8 cellular contexts compared by ENCODE assay signal in the genomic region with DNA sequence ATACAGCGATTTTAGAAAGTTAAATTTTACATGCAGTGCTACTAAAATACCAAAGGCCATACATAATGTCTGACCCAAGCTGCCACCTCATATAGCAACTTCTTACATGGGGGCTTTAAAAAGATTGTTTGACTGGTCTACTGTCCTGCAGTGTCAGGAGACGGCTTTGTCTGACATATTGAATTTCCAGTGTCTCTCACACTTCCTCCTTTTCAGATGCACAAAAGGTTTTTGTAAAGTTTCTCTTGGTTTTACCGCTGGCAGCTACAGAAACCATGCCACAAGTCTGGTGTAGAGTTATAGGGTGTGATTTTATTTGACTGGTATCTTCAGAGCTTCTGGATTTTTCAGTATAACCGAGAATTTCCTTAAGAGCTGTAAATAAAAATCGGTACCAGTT. TPM values are rescaled to one million over a fixed set of nuclear protein-coding genes. Genes with fewer than 3 reads are reported as not detected.
DNase-seq lines count a peak whose midpoint lies in the region; ATAC-seq and TF ChIP-seq lines count a peak whose summit lies in the region.

No MANE protein-coding gene starts in this region.

- no peaks in the 10 kb centered on the region for H3K9me3 Mint-ChIP-seq in MCF 10A (ENCODE audit: unreplicated experiment)
- H3K9me3 Mint-ChIP-seq in activated T-helper 2 cell treated with anti-CD3 and anti-CD28 coated beads, Interferon-gamma antibody, Interleukin-2, Interleukin-4, amounts not matched to agents 10 μg/mL and 5 μg/mL and 100 μg/mL, durations not matched to agents 14 hours and 24 hours and 36 hours = no peaks in the 10 kb centered on the region

- no peak for TF ChIP-seq EP300 in upper lobe of left lung (IDR thresholded peaks at IDR 0.05)

- H3K27me3 ChIP-seq in breast epithelium (no peaks in the 10 kb centered on the region), lower lobe of right lung (ENCODE audit: low read depth) (peaks cover 17% of the 10 kb centered on the region), upper lobe of left lung (peaks cover 0 to 2% (median 0%) of the 10 kb centered on the region in 4 donors)

- TF ChIP-seq POLR2A in breast epithelium (IDR thresholded peaks at IDR 0.05) = no peak
- no peak for TF ChIP-seq POLR2A in upper lobe of left lung (IDR thresholded peaks at IDR 0.05)

- no peak for ATAC-seq in lower lobe of right lung
- ATAC-seq in upper lobe of left lung (ENCODE audit: low FRiP score in 2 of 2) = no peak
- ATAC-seq in GM21737 (IDR thresholded peaks at IDR 0.05; ENCODE audit: unreplicated experiment) = no peak
- no peak for ATAC-seq in HG02610 (IDR thresholded peaks at IDR 0.05; ENCODE audit: unreplicated experiment)

- H3K36me3 Mint-ChIP-seq in MCF 10A (ENCODE audit: insufficient read depth, unreplicated experiment) = peaks cover 12% of the 10 kb centered on the region
- no peaks in the 10 kb centered on the region for H3K36me3 Mint-ChIP-seq in activated T-helper 2 cell treated with anti-CD3 and anti-CD28 coated beads, Interferon-gamma antibody, Interleukin-2, Interleukin-4, amounts not matched to agents 10 μg/mL and 5 μg/mL and 100 μg/mL, durations not matched to agents 14 hours and 24 hours and 36 hours (ENCODE audit: low read depth)

- TF ChIP-seq CTCF in MCF 10A (IDR thresholded peaks at IDR 0.05; ENCODE audit: unreplicated experiment) (no peak), breast epithelium (IDR thresholded peaks at IDR 0.05) (no peak), lower lobe of right lung (IDR thresholded peaks at IDR 0.05) (no peak), upper lobe of left lung (IDR thresholded peaks at IDR 0.05) (no peak)

- peak overlapping the region in 1 of 2 donors; percentile 90 for H3K27ac ChIP-seq in breast epithelium
- peak overlapping the region; percentile 79 for H3K27ac ChIP-seq in lower lobe of right lung
- H3K27ac ChIP-seq in upper lobe of left lung = peak overlapping the region; percentile 75 to 91 (median 76)

- H3K27ac Mint-ChIP-seq in MCF 10A (ENCODE audit: low read depth, unreplicated experiment) = no peak overlapping the region
- H3K27ac Mint-ChIP-seq in activated T-helper 2 cell treated with anti-CD3 and anti-CD28 coated beads, Interferon-gamma antibody, Interleukin-2, Interleukin-4, amounts not matched to agents 10 μg/mL and 5 μg/mL and 100 μg/mL, durations not matched to agents 14 hours and 24 hours and 36 hours = no peak overlapping the region

- H3K4me3 Mint-ChIP-seq in MCF 10A (ENCODE audit: unreplicated experiment) = peak overlapping the region; percentile 71
- peak overlapping the region; percentile 72 for H3K4me3 Mint-ChIP-seq in activated T-helper 2 cell treated with anti-CD3 and anti-CD28 coated beads, Interferon-gamma antibody, Interleukin-2, Interleukin-4, amounts not matched to agents 10 μg/mL and 5 μg/mL and 100 μg/mL, durations not matched to agents 14 hours and 24 hours and 36 hours (ENCODE audit: low read depth)

- BruUV-seq in MCF 10A (replicated peaks; lab: Mats Ljungman, UMichigan) = TSS peak; percentile 46

- no peak for DNase-seq in MCF 10A (ENCODE audit: unreplicated experiment)
- DNase-seq in breast epithelium (ENCODE audit: low spot score in 2 of 2) = no peak
- DNase-seq in activated T-helper 2 cell treated with anti-CD3 and anti-CD28 coated beads, Interferon-gamma antibody, Interleukin-2, Interleukin-4, amounts not matched to agents 10 μg/mL and 5 μg/mL and 100 μg/mL, durations not matched to agents 14 hours and 24 hours and 36 hours (ENCODE audit: low spot score) = no peak
- DNase-seq in lower lobe of right lung = no peak
- DNase-seq in upper lobe of left lung = no peak
- no peak for DNase-seq in mesenteric fat pad (ENCODE audit: low spot score)

- intact Hi-C loops in MCF 10A (cut with micrococcal nuclease) = loop anchor here (5.0 kb wide), 1 partner anchor 47 kb away; no protein-coding TSS in a partner anchor
- intact Hi-C loops in breast epithelium (cut with DNase I; ENCODE audit: low total_unique reads) = loop anchor here (10.0 kb wide), 1 partner anchor 109 kb away; no protein-coding TSS in a partner anchor
- intact Hi-C loops in activated T-helper 2 cell treated with anti-CD3 and anti-CD28 coated beads, Interferon-gamma antibody, Interleukin-2, Interleukin-4, amounts not matched to agents 10 μg/mL and 5 μg/mL and 100 μg/mL, durations not matched to agents 14 hours and 24 hours and 36 hours (cut with micrococcal nuclease) = loop anchor here (5.0 kb wide), 1 partner anchor 217 kb away; the partner anchor contains the start of genes CPSF3 and ITGB1BP1
- intact Hi-C loops in lower lobe of right lung (cut with DNase I) = no loop called here

- no peaks in the 10 kb centered on the region for H3K36me3 ChIP-seq in breast epithelium
- H3K36me3 ChIP-seq in lower lobe of right lung = no peaks in the 10 kb centered on the region
- no peaks in the 10 kb centered on the region for H3K36me3 ChIP-seq in upper lobe of left lung

- no peaks in the 10 kb centered on the region for H3K27me3 Mint-ChIP-seq in MCF 10A (ENCODE audit: insufficient read depth, unreplicated experiment)
- peaks cover 60% of the 10 kb centered on the region for H3K27me3 Mint-ChIP-seq in activated T-helper 2 cell treated with anti-CD3 and anti-CD28 coated beads, Interferon-gamma antibody, Interleukin-2, Interleukin-4, amounts not matched to agents 10 μg/mL and 5 μg/mL and 100 μg/mL, durations not matched to agents 14 hours and 24 hours and 36 hours (ENCODE audit: low read depth)

- POLR2A ChIA-PET in MCF 10A (lab: Yijun Ruan, JAX) = interaction anchor here (0.6 to 6.9 kb wide), 16 partner anchors 12 to 176 kb away, joined by 3 to 66 read pairs (median 5); no protein-coding TSS in a partner anchor

- H3K4me3 ChIP-seq in breast epithelium (peak overlapping the region in 1 of 3 donors; percentile 87), lower lobe of right lung (peak overlapping the region; percentile 58), upper lobe of left lung (peak overlapping the region in 1 of 4 donors; percentile 69)

- H3K9me3 ChIP-seq in breast epithelium (no peaks in the 10 kb centered on the region), lower lobe of right lung (no peaks in the 10 kb centered on the region), upper lobe of left lung (no peaks in the 10 kb centered on the region)

- CTCF ChIA-PET in MCF 10A (lab: Yijun Ruan, JAX) = interaction anchor here (0.6 to 5.1 kb wide), 25 partner anchors 10 to 349 kb away, joined by 3 to 25 read pairs (median 5); partner anchors contain the start of genes CPSF3 and ITGB1BP1

- H3K4me1 Mint-ChIP-seq in MCF 10A (ENCODE audit: insufficient read depth, unreplicated experiment) = peaks cover 10% of the 10 kb centered on the region
- peaks cover 3% of the 10 kb centered on the region for H3K4me1 Mint-ChIP-seq in activated T-helper 2 cell treated with anti-CD3 and anti-CD28 coated beads, Interferon-gamma antibody, Interleukin-2, Interleukin-4, amounts not matched to agents 10 μg/mL and 5 μg/mL and 100 μg/mL, durations not matched to agents 14 hours and 24 hours and 36 hours (ENCODE audit: low read depth)

- 56 to 59% methylated on average over 5 of the region's 5 CpGs for WGBS in upper lobe of left lung, 2 donors

- no peaks in the 10 kb centered on the region for H3K4me1 ChIP-seq in breast epithelium
- peaks cover 28% of the 10 kb centered on the region for H3K4me1 ChIP-seq in lower lobe of right lung
- H3K4me1 ChIP-seq in upper lobe of left lung = peaks cover 3 to 32% (median 18%) of the 10 kb centered on the region in 4 donors

RNA-seq across cellular contexts. Expression of gene ASAP2, which starts 1.1 kb away (rescaled TPM):
- 80.8 and 89.5 TPM in 2 replicates for total RNA-seq in MCF 10A (2022)
- 10 to 100 TPM; 14.5 to 24.2 (median 21.0) TPM for total RNA-seq in breast epithelium
- 0.74 and 0.96 TPM in 2 replicates for total RNA-seq in activated T-helper 2 cell treated with anti-CD3 and anti-CD28 coated beads, Interferon-gamma antibody, Interleukin-2, Interleukin-4, amounts not matched to agents 10 μg/mL and 5 μg/mL and 100 μg/mL, durations not matched to agents 14 hours and 24 hours and 36 hours
- 24.3 TPM for total RNA-seq in lower lobe of right lung
- 10 to 100 TPM; 20.4 to 26.0 (median 23.4) TPM for total RNA-seq in upper lobe of left lung
- 22.9 TPM for total RNA-seq in mesenteric fat pad
